In genomic region chr11:37657645-37658044, GRCh38 we compare ENCODE assay signal across 11 cellular contexts.
DNase-seq lines count a peak whose midpoint lies in the region; FAIRE-seq and TF ChIP-seq lines count a peak whose summit lies in the region.
"Had no signal": no experiment of that assay in that cellular context is flagged by ENCODE, and none has a peak within 500 bp of the region (broad histone marks: within the 10 kb centered on the region; RNA-seq: fewer than 3 reads in every experiment).

No MANE protein-coding gene starts in this region.

- no peak for FAIRE-seq in HTR-8/SVneo (lab: Jason Lieb, UNC)

- H3K4me1 Mint-ChIP-seq in glutamatergic neuron (ENCODE audit: low read depth, unreplicated experiment), result no peaks in the 10 kb centered on the region

- H3K36me3 ChIP-seq in BJ (ENCODE audit: control insufficient read depth, insufficient read depth, low read length) (no peaks in the 10 kb centered on the region), esophagus squamous epithelium (no peaks in the 10 kb centered on the region)
- H3K36me3 ChIP-seq: uterus had no signal

- no peaks in the 10 kb centered on the region for H3K27me3 Mint-ChIP-seq in glutamatergic neuron (ENCODE audit: unreplicated experiment)
- H3K27me3 Mint-ChIP-seq: activated CD8-positive, alpha-beta T cell treated with anti-CD3 and anti-CD28 coated beads for 36 hours had no signal

- no peaks in the 10 kb centered on the region for H3K9me3 ChIP-seq in esophagus squamous epithelium
- H3K9me3 ChIP-seq: uterus had no signal

- H3K9me3 Mint-ChIP-seq in glutamatergic neuron (ENCODE audit: unreplicated experiment), result no peaks in the 10 kb centered on the region

- no peaks in the 10 kb centered on the region for H3K36me3 Mint-ChIP-seq in glutamatergic neuron (ENCODE audit: unreplicated experiment)

- 53 to 71% methylated on average over 1 of the region's 1 CpG for WGBS in esophagus squamous epithelium, 2 donors

- DNase-seq in BJ (ENCODE audit: low read depth) (no peak), HTR-8/SVneo (ENCODE audit: insufficient read length, low spot score) (peak; percentile 3), glutamatergic neuron (no peak), posterior vena cava (ENCODE audit: low spot score) (no peak), NCI-H1048 (lab: John Stamatoyannopoulos, UW) (no peak), esophagus squamous epithelium (lab: John Stamatoyannopoulos, UW) (no peak)
- DNase-seq in activated CD4-positive, alpha-beta T cell treated with anti-CD3 and anti-CD28 coated beads for 4 hours, result no peak
- DNase-seq: activated CD8-positive, alpha-beta T cell treated with anti-CD3 and anti-CD28 coated beads for 36 hours; anterior cingulate cortex; uterus had no signal

- H3K27ac ChIP-seq in VCaP, result no peak overlapping the region
- H3K27ac ChIP-seq in esophagus squamous epithelium, result no peak overlapping the region
- H3K27ac ChIP-seq: uterus had no signal

- intact Hi-C loops in posterior vena cava (cut with DNase I) (no loop called here), esophagus squamous epithelium (cut with DNase I) (no loop called here)

- no peak for TF ChIP-seq POLR2A in esophagus squamous epithelium (IDR thresholded peaks at IDR 0.05)

- no peaks in the 10 kb centered on the region for H3K4me1 ChIP-seq in esophagus squamous epithelium
- H3K4me1 ChIP-seq: uterus had no signal

- CTCF ChIA-PET in BJ (lab: Yijun Ruan, JAX), result no interaction called here

- TF ChIP-seq CTCF in BJ (IDR thresholded peaks at IDR 0.05; ENCODE audit: insufficient read depth, low read depth, low read length) (peak; percentile 47), VCaP (conservative IDR thresholded peaks at IDR 0.05) (peak; percentile 71), glutamatergic neuron (IDR thresholded peaks at IDR 0.05; ENCODE audit: partially characterized antibody, unreplicated experiment) (peak; percentile 48), esophagus squamous epithelium (IDR thresholded peaks at IDR 0.05) (no peak)

- H3K27me3 ChIP-seq in BJ (ENCODE audit: control insufficient read depth, insufficient read depth, low read length) (no peaks in the 10 kb centered on the region), esophagus squamous epithelium (no peaks in the 10 kb centered on the region)
- H3K27me3 ChIP-seq: uterus had no signal

- no peak overlapping the region for H3K4me3 Mint-ChIP-seq in glutamatergic neuron (ENCODE audit: unreplicated experiment)
- H3K4me3 Mint-ChIP-seq: activated CD8-positive, alpha-beta T cell treated with anti-CD3 and anti-CD28 coated beads for 36 hours had no signal

- H3K27ac Mint-ChIP-seq in glutamatergic neuron (ENCODE audit: unreplicated experiment), result no peak overlapping the region
- H3K27ac Mint-ChIP-seq: activated CD8-positive, alpha-beta T cell treated with anti-CD3 and anti-CD28 coated beads for 36 hours had no signal

- no peak overlapping the region for H3K4me3 ChIP-seq in BJ (ENCODE audit: low read depth, low read length)
- H3K4me3 ChIP-seq in esophagus squamous epithelium, result no peak overlapping the region
- H3K4me3 ChIP-seq: uterus had no signal

- POLR2A ChIA-PET in BJ (lab: Charles Lee), result no interaction called here

Comparison
In these comparisons a context has a peak if more than half of its experiments do, and no peak if none do; other contexts are left out.
1. CTCF ChIP-seq: peak in BJ (single experiment), VCaP (single experiment) and glutamatergic neuron (single experiment); none in esophagus squamous epithelium (0 of 6).